In genomic region chr16:50245417-50246298, GRCh38 we compare ENCODE assay signal across 8 cellular contexts. TPM values are rescaled to one million over a fixed set of nuclear protein-coding genes. Genes with fewer than 3 reads are reported as not detected.
DNase-seq lines count a peak whose midpoint lies in the region; ATAC-seq, FAIRE-seq and TF ChIP-seq lines count a peak whose summit lies in the region.

No MANE protein-coding gene starts in this region.

- H3K9me3 ChIP-seq in GM12878 (replicated peaks; ENCODE audit: control insufficient read depth, insufficient read depth, low read length) = no peaks in the 10 kb centered on the region

- POLR2A ChIA-PET in GM12878 (lab: Charles Lee) = no interaction called here

- intact Hi-C loops in CD14-positive monocyte (cut with micrococcal nuclease) = loop anchor here (2.0 to 5.0 kb wide), 2 partner anchors 37 kb away; no protein-coding TSS in a partner anchor
- intact Hi-C loops in GM12878 (cut with micrococcal nuclease; ENCODE audit: unreplicated experiment) = loop anchor here (10.0 kb wide), 2 partner anchors 109 to 559 kb away; no protein-coding TSS in a partner anchor

- RAD21 ChIA-PET in GM12878 (lab: Charles Lee; ENCODE audit: unreplicated experiment) = interaction anchor here (0.9 to 2.9 kb wide), 8 partner anchors 10 to 561 kb away, joined by 3 to 12 read pairs (median 4); partner anchors contain the start of gene CNEP1R1

- no peak overlapping the region for H3K27ac ChIP-seq in GM12878 (ENCODE audit: control insufficient read depth, insufficient read depth)

- ATAC-seq in GM19324 (IDR thresholded peaks at IDR 0.05; ENCODE audit: low FRiP score, unreplicated experiment) (peak; percentile 76), HG03460 (IDR thresholded peaks at IDR 0.05; ENCODE audit: unreplicated experiment) (peak; percentile 80), GM12878 (peak; percentile 88)

- TF ChIP-seq CTCF in CD14-positive monocyte (IDR thresholded peaks at IDR 0.05) (peak; percentile 50), GM12878 (IDR thresholded peaks at IDR 0.05 in 2 of 3, conservative IDR thresholded peaks at IDR 0.05 in 1 of 3; ENCODE audit: control insufficient read depth in 2 of 3, extremely low read depth in 1 of 3, insufficient read depth in 1 of 3, low read depth in 3 of 3, low read length in 3 of 3) (peak in 2 of 3 experiments; percentile 14 to 48; a peak in 3 of 6 replicates)

- no peaks in the 10 kb centered on the region for H3K4me1 ChIP-seq in GM12878 (ENCODE audit: control insufficient read depth, insufficient read depth, low read length)

- peaks cover 0 to 3% (median 0%) of the 10 kb centered on the region in 7 donors for H3K9me3 Mint-ChIP-seq in CD14-positive monocyte
- H3K9me3 Mint-ChIP-seq in T-helper 1 cell treated with Interleukin-12 subunit alpha and Interleukin-12 subunit beta and Interleukin-4 antibody, amounts not matched to agents 30 μg/mL and 1 μg/mL, for 36 hours = no peaks in the 10 kb centered on the region
- H3K9me3 Mint-ChIP-seq in immature natural killer cell = no peaks in the 10 kb centered on the region

- H3K4me1 Mint-ChIP-seq in CD14-positive monocyte (peaks cover 46% of the 10 kb centered on the region), immature natural killer cell (peaks cover 36 to 46% of the 10 kb centered on the region in 2 donors)
- peaks cover 17% of the 10 kb centered on the region for H3K4me1 Mint-ChIP-seq in T-helper 1 cell treated with Interleukin-12 subunit alpha and Interleukin-12 subunit beta and Interleukin-4 antibody, amounts not matched to agents 30 μg/mL and 1 μg/mL, for 36 hours (ENCODE audit: low read depth)

- FAIRE-seq in GM12878 (lab: Jason Lieb, UNC) = no peak

- H2AFZ ChIP-seq in GM12878 (ENCODE audit: control insufficient read depth, low read depth, low read length) = peak overlapping the region; percentile 77

- H3K27ac Mint-ChIP-seq in CD14-positive monocyte (peak overlapping the region in 5 of 7 donors; percentile 4 to 61 (median 53)), immature natural killer cell (peak overlapping the region in 5 of 6 donors; percentile 65 to 90 (median 78))
- H3K27ac Mint-ChIP-seq in T-helper 1 cell treated with Interleukin-12 subunit alpha and Interleukin-12 subunit beta and Interleukin-4 antibody, amounts not matched to agents 30 μg/mL and 1 μg/mL, for 36 hours = peak overlapping the region; percentile 63

- no peaks in the 10 kb centered on the region for H3K36me3 ChIP-seq in GM12878 (ENCODE audit: control insufficient read depth in 2 of 2, insufficient read depth in 2 of 2, low read length in 1 of 2)

- H3K9ac ChIP-seq in GM12878 (ENCODE audit: control insufficient read depth, insufficient read depth, low read length) = peak overlapping the region; percentile 55

- H3K27me3 ChIP-seq in GM12878 (replicated peaks in 1 of 2; ENCODE audit: control insufficient read depth in 2 of 2, insufficient read depth in 2 of 2, low read length in 1 of 2) = no peaks in the 10 kb centered on the region

- no peaks in the 10 kb centered on the region for H4K20me1 ChIP-seq in GM12878 (ENCODE audit: control insufficient read depth, insufficient read depth)

- CTCF ChIA-PET in GM12878 (lab: Yijun Ruan, JAX) = interaction anchor here (1.2 to 11.2 kb wide), 5 partner anchors 9 to 220 kb away, joined by 3 to 102 read pairs (median 5); partner anchors contain the start of gene CNEP1R1

- no peak for TF ChIP-seq EP300 in GM12878 (IDR thresholded peaks at IDR 0.05; ENCODE audit: borderline replicate concordance in 1 of 2, control insufficient read depth in 1 of 2, low read depth in 2 of 2, low read length in 2 of 2)

- H3K79me2 ChIP-seq in GM12878 (ENCODE audit: control insufficient read depth, insufficient read depth, low read length) = no peaks in the 10 kb centered on the region

- SMC1A ChIA-PET in GM12878 (lab: Charles Lee; ENCODE audit: uncharacterized antibody, unreplicated experiment) = interaction anchor here (0.7 to 1.8 kb wide), 5 partner anchors 9 to 110 kb away, joined by 3 to 5 read pairs (median 4); no protein-coding TSS in a partner anchor

- peaks cover 3 to 6% of the 10 kb centered on the region in 2 donors for H3K36me3 Mint-ChIP-seq in CD14-positive monocyte
- H3K36me3 Mint-ChIP-seq in T-helper 1 cell treated with Interleukin-12 subunit alpha and Interleukin-12 subunit beta and Interleukin-4 antibody, amounts not matched to agents 30 μg/mL and 1 μg/mL, for 36 hours (ENCODE audit: low read depth) = no peaks in the 10 kb centered on the region
- no peaks in the 10 kb centered on the region for H3K36me3 Mint-ChIP-seq in immature natural killer cell

- H3K4me3 Mint-ChIP-seq in CD14-positive monocyte (peak overlapping the region; percentile 76 to 84), immature natural killer cell (peak overlapping the region; percentile 75 to 88 (median 80))
- H3K4me3 Mint-ChIP-seq in T-helper 1 cell treated with Interleukin-12 subunit alpha and Interleukin-12 subunit beta and Interleukin-4 antibody, amounts not matched to agents 30 μg/mL and 1 μg/mL, for 36 hours = peak overlapping the region; percentile 79

- WGBS in GM12878 (ENCODE audit: insufficient coverage, insufficient replicate concordance, low lambda C conversion rate, missing lambda C conversion rate) = 8% methylated on average over 21 of the region's 74 CpGs

- in situ Hi-C loops in GM12878 (cut with MboI) = no loop called here
- in situ Hi-C loops in G401 (cut with HindIII; ENCODE audit: low sequenced_read_pairs) = no loop called here

- peak overlapping the region; percentile 75 for H3K4me3 ChIP-seq in GM12878

- H3K4me2 ChIP-seq in GM12878 (ENCODE audit: control insufficient read depth, insufficient read depth) = peak overlapping the region; percentile 98

- no TSS peak for BruUV-seq in GM12878 (replicated peaks; lab: Mats Ljungman, UMichigan)

- peak; percentile 64 for DNase-seq in CD14-positive monocyte (ENCODE audit: low spot score)
- no peak for DNase-seq in GM12878 (ENCODE audit: low read depth, low spot score)
- peak; percentile 61 to 66 (median 62) for DNase-seq in immature natural killer cell
- peak; percentile 26 to 40 for DNase-seq in stimulated activated CD4-positive, alpha-beta T cell treated with anti-CD3 and anti-CD28 coated beads, Interleukin-15, amount 100 ng/mL, for 1 hour (ENCODE audit: low read depth in 1 of 2, low spot score in 1 of 2)
- DNase-seq in G401 (ENCODE audit: low spot score) = no peak

- H3K27me3 Mint-ChIP-seq in CD14-positive monocyte (ENCODE audit: low read depth in 3 of 3) (peaks cover 0 to 3% (median 3%) of the 10 kb centered on the region in 3 donors), immature natural killer cell (ENCODE audit: low read depth in 3 of 3) (peaks cover 0 to 5% (median 2%) of the 10 kb centered on the region in 3 donors)
- H3K27me3 Mint-ChIP-seq in T-helper 1 cell treated with Interleukin-12 subunit alpha and Interleukin-12 subunit beta and Interleukin-4 antibody, amounts not matched to agents 30 μg/mL and 1 μg/mL, for 36 hours (ENCODE audit: low read depth) = peaks cover 14% of the 10 kb centered on the region

- 0 out of 2 replicates have a peak, but pooled peaks have one; percentile 19 for TF ChIP-seq POLR2A in GM12878 (IDR thresholded peaks at IDR 0.05; ENCODE audit: low read depth, low read length)

- TF ChIP-seq RAD21 in GM12878 (IDR thresholded peaks at IDR 0.05; ENCODE audit: insufficient read depth, low read depth, low read length) = peak; percentile 49

TF ChIP-seq in GM12878, 131 proteins besides CTCF, POLR2A, EP300 and RAD21 (continues in another document):
- TF ChIP-seq USF1 (IDR thresholded peaks at IDR 0.05; ENCODE audit: borderline replicate concordance, extremely low read length, insufficient read depth, low read depth, low read length) = no peak
- TF ChIP-seq TBL1XR1 (IDR thresholded peaks at IDR 0.05; ENCODE audit: low read depth, low read length) = no peak
- no peak for TF ChIP-seq ATF7 (IDR thresholded peaks at IDR 0.05; ENCODE audit: low read depth)
- peak; percentile 88; the same call in 1 of the 2 replicates for TF ChIP-seq HSF1 (IDR thresholded peaks at IDR 0.05; ENCODE audit: low read depth, low read length)
- peak; percentile 55 for TF ChIP-seq IKZF1 (conservative IDR thresholded peaks at IDR 0.05)

RNA-seq across cellular contexts. Expression of gene ADCY7, which starts 20.7 kb away (rescaled TPM):
- polyA plus RNA-seq in CD14-positive monocyte = 10 to 100 TPM; 53.1 to 91.5 TPM
- 244 and 253 TPM in 2 replicates for total RNA-seq in GM12878 (2013; cell fraction: nucleolus; rRNA removed)
- total RNA-seq in GM12878 (2014; rRNA removed) = 44.2 and 47.1 TPM in 2 replicates
- total RNA-seq in GM12878 (2014; rRNA removed; fragmentation: Illumina TruSeq; extraction: Trizol) = 16.0 and 17.2 TPM in 2 replicates
- total RNA-seq in GM12878 (2021) = 71.2 and 87.9 TPM in 2 replicates
- polyA plus RNA-seq in GM12878 (2011; ENCODE audit: low read depth) = 8.7 TPM
- polyA plus RNA-seq in GM12878 (2011; rRNA removed) = 16.9 and 18.7 TPM in 2 replicates
- 21.3 and 33.9 TPM in 2 replicates for polyA plus RNA-seq in GM12878 (2011; cell fraction: cytosol; rRNA removed)
- polyA plus RNA-seq in GM12878 (2011; cell fraction: nucleus; rRNA removed) = 169 and 171 TPM in 2 replicates
- polyA plus RNA-seq in GM12878 (2012) = 19.4 and 25.6 TPM in 2 replicates
- polyA plus RNA-seq in GM12878 (2014; fragmentation: Illumina TruSeq; extraction: Trizol) = 16.8 and 19.6 TPM in 2 replicates
- polyA plus RNA-seq in GM12878 (2014; fragmentation: Nextera tagmentation; extraction: Ambion mirVana) = 1 to 10 TPM; 1.2 to 1.3 TPM
- polyA plus RNA-seq in GM12878 (2014; rRNA removed) = 45.5 and 52.1 TPM in 2 replicates
- polyA plus RNA-seq in GM12878 (2016; fragmentation: Nextera tagmentation; extraction: Ambion mirVana) = 10 to 100 TPM; 29.2 to 32.7 TPM
- polyA minus RNA-seq in GM12878 (2011; rRNA and poly(A)+ RNA removed) = 54.8 and 75.2 TPM in 2 replicates
- 25.4 and 26.3 TPM in 2 replicates for polyA minus RNA-seq in GM12878 (2011; cell fraction: cytosol; rRNA and poly(A)+ RNA removed)
- polyA minus RNA-seq in GM12878 (2011; cell fraction: nucleus; rRNA and poly(A)+ RNA removed) = 83.2 and 107 TPM in 2 replicates
- 100 to 1,000 TPM in 2 of 3 donors, 10 to 100 TPM in 1; 97.6 to 209 (median 108) TPM for polyA plus RNA-seq in immature natural killer cell
- total RNA-seq in G401 (2014; rRNA removed; shearing (Covaris generic)) = 0.31 and 1.7 TPM in 2 replicates

Comparison
In these comparisons a context has a peak if more than half of its experiments do, and no peak if none do; other contexts are left out.
1. DNase-seq: peak in CD14-positive monocyte (single experiment), immature natural killer cell (3 of 3) and stimulated activated CD4-positive, alpha-beta T cell treated with anti-CD3 and anti-CD28 coated beads, Interleukin-15, amount 100 ng/mL, for 1 hour (2 of 2); none in GM12878 (single experiment) and G401 (single experiment).
2. Peak in every context shown above with its lines, with median percentiles within 50 percentile points of each other: H3K27ac Mint-ChIP-seq, H3K4me3 Mint-ChIP-seq and ATAC-seq.